Comparison of ENCODE assay signal across 8 cellular contexts in the genomic region with DNA sequence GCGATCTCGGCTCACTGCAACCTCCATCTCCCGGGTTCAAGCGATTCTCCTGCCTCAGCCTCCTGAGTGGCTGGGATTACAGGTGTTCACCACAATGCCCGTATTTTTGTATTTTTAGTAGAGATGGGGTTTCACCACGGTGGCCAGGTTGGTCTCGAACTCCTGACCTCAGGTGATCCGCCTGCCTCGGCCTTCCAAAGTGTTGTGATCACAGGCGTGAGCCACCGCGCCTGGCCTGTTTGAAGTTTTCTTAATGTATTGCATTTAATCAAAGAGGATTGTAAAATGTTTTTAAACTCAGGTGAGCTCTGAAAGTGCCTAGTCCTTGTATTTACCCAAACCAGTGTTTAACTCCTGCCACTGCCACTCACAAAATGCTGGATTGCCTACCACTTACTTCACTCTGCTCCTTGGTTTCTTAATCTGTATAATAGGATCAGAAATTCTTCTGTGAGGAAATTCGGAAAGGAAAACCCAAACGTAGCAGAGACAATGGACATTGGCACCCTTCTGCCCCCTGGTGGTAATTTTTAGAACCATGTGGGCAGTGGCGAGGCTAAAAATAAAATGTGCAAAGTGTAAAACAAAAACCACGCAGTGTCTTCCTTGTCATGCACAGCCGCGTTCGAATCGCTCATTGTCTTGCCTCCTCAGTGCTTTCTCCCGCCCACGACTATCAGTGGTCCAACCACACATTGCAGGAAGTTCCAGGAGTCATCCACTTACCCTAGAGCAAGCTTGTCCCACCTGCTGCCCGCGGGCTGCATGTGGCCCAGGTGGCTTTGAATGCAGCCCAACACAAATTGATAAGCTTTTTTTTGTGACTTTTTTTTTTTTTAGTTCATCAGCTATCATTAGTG. TPM values are rescaled to one million over a fixed set of nuclear protein-coding genes. Genes with fewer than 3 reads are reported as not detected.
DNase-seq lines count a peak whose midpoint lies in the region; ATAC-seq lines count a peak whose summit lies in the region.

No MANE protein-coding gene starts in this region.

- no peak overlapping the region for H3K9ac ChIP-seq in mesendoderm (ENCODE audit: low read length)

- no peak overlapping the region for H2AK5ac ChIP-seq in mesendoderm (ENCODE audit: low read length)

- peak overlapping the region; percentile 36 for H3K4ac ChIP-seq in mesendoderm (ENCODE audit: low read depth, low read length)

- no peak overlapping the region for H2BK120ac ChIP-seq in mesendoderm (ENCODE audit: low read depth, low read length)

- H3K23ac ChIP-seq in mesendoderm (ENCODE audit: low read length): no peak overlapping the region

- DNase-seq in Ammon's horn (ENCODE audit: low spot score): peak; percentile 70
- peak; percentile 31 to 64 for DNase-seq in NCI-H446 (lab: John Stamatoyannopoulos, UW)
- peak; percentile 75 for DNase-seq in activated CD4-positive, alpha-beta T cell treated with anti-CD3 and anti-CD28 coated beads for 48 hours
- peak; percentile 75 for DNase-seq in dermis blood vessel endothelial cell
- peak; percentile 49 for DNase-seq in mesendoderm
- peak; percentile 42 to 58 for DNase-seq in stimulated activated CD8-positive, alpha-beta memory T cell treated with anti-CD3 and anti-CD28 coated beads, Interleukin-15, amount 100 ng/mL, for 48 hours (ENCODE audit: low read depth in 2 of 2)

- no peak overlapping the region for H4K5ac ChIP-seq in mesendoderm (ENCODE audit: low read length)

- H3K27me3 ChIP-seq in mesendoderm (ENCODE audit: insufficient read depth, low read length, poor library complexity): no peaks in the 10 kb centered on the region

- ATAC-seq in GM18873 (IDR thresholded peaks at IDR 0.05; ENCODE audit: low FRiP score, unreplicated experiment) (peak; percentile 69), HG03175 (IDR thresholded peaks at IDR 0.05; ENCODE audit: unreplicated experiment) (peak; percentile 87)

- no CpG with 5 or more reads among the region's 24 CpGs for WGBS in mesendoderm (ENCODE audit: extremely low coverage, insufficient coverage, low lambda C conversion rate)

- peaks cover 2% of the 10 kb centered on the region for H3K4me1 ChIP-seq in mesendoderm (ENCODE audit: control insufficient read depth, low read depth, low read length)

- no peaks in the 10 kb centered on the region for H3K79me2 ChIP-seq in mesendoderm (ENCODE audit: control insufficient read depth, insufficient read depth, low read length)

- peak overlapping the region; percentile 44 for H3K56ac ChIP-seq in mesendoderm (ENCODE audit: low read length)

- H2BK15ac ChIP-seq in mesendoderm (replicated peaks; ENCODE audit: low read depth): no peak overlapping the region

- no peak overlapping the region for H3K18ac ChIP-seq in mesendoderm (ENCODE audit: low read length)

- no peak overlapping the region for H3K27ac ChIP-seq in mesendoderm (ENCODE audit: low read depth, low read length)

- no peaks in the 10 kb centered on the region for H3K79me1 ChIP-seq in mesendoderm (ENCODE audit: low read length)

- no peaks in the 10 kb centered on the region for H3K36me3 ChIP-seq in mesendoderm (ENCODE audit: control insufficient read depth, insufficient read depth, low read length)

- H3K4me3 ChIP-seq in mesendoderm (ENCODE audit: low read length): no peak overlapping the region

- no peak overlapping the region for H2BK5ac ChIP-seq in mesendoderm (ENCODE audit: low read length)

- no peak overlapping the region for H4K8ac ChIP-seq in mesendoderm (ENCODE audit: low read depth, low read length)

- H3K4me2 ChIP-seq in mesendoderm (ENCODE audit: low read length): no peak overlapping the region

RNA-seq across cellular contexts. Expression of a gene that starts 27.3 kb away (rescaled TPM):
- total RNA-seq in dermis blood vessel endothelial cell: 6.8 and 9.0 TPM in 2 replicates
- 0.87 TPM for polyA plus RNA-seq in mesendoderm (2013, experiment 1 of 2)
- 0.81 TPM for polyA plus RNA-seq in mesendoderm (2013, experiment 2 of 2)

RNA-seq across cellular contexts. Expression of a gene that starts 27.4 kb away (rescaled TPM):
- total RNA-seq in dermis blood vessel endothelial cell: 34.4 and 44.0 TPM in 2 replicates
- polyA plus RNA-seq in mesendoderm (2013, experiment 1 of 2): 9.4 TPM
- 10.0 TPM for polyA plus RNA-seq in mesendoderm (2013, experiment 2 of 2)

RNA-seq across cellular contexts. Expression of a gene that starts 45.3 kb away (rescaled TPM):
- 13.4 and 16.8 TPM in 2 replicates for total RNA-seq in dermis blood vessel endothelial cell
- 1.8 TPM for polyA plus RNA-seq in mesendoderm (2013, experiment 1 of 2)
- polyA plus RNA-seq in mesendoderm (2013, experiment 2 of 2): 2.2 TPM

RNA-seq across cellular contexts. Expression of a gene that starts 54.9 kb away (rescaled TPM):
- total RNA-seq in dermis blood vessel endothelial cell: 81.5 and 186 TPM in 2 replicates
- 31.8 TPM for polyA plus RNA-seq in mesendoderm (2013, experiment 1 of 2)
- 30.1 TPM for polyA plus RNA-seq in mesendoderm (2013, experiment 2 of 2)
